In the genomic region with DNA sequence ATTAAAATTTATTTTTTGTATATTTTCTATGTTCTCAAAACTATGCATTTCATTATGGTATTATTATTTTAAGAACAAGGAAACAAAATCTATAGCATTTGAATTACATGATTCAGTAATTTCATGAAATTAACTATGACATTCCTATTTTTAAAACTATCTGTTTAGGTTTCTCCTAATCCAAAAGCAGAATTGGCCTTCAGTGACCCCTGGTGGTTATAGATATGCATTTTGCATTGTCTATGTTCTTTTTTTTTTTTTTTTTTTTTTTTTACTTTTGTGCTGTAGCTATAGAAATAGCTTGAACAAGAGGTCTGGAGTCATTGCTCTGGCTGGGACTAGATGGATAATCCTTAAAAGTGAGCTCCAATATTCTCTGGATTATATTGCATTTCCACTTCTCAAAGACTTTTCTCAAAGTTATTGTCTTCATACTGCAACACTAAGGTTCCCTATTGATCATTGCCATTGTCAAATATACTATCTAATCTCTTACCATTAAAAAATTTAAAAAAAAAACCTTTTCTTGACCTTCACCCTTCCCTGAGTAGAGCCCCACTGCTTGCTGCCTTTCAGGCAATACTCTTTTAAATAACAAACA, we compare ENCODE assay signal across 8 cellular contexts. TPM values are rescaled to one million over a fixed set of nuclear protein-coding genes. Genes with fewer than 3 reads are reported as not detected.
A peak's percentile ranks its signal among the peaks of the same experiment; 100 is the strongest.
DNase-seq lines count a peak whose midpoint lies in the region; ATAC-seq, FAIRE-seq and TF ChIP-seq lines count a peak whose summit lies in the region.

No MANE protein-coding gene starts in this region.

- ATAC-seq in CD4-positive, CD25-positive, alpha-beta regulatory T cell (ENCODE audit: low read depth in 2 of 2) = no peak
- ATAC-seq in gastrocnemius medialis (no peak), HG02678 (IDR thresholded peaks at IDR 0.05; ENCODE audit: unreplicated experiment) (no peak)

- H3K27me3 Mint-ChIP-seq in CD4-positive, CD25-positive, alpha-beta regulatory T cell = peaks cover 29% of the 10 kb centered on the region
- H3K27me3 Mint-ChIP-seq in endothelial cell (ENCODE audit: unreplicated experiment) = peaks cover 4% of the 10 kb centered on the region

- H3K27ac Mint-ChIP-seq in CD4-positive, CD25-positive, alpha-beta regulatory T cell = no peak overlapping the region
- no peak overlapping the region for H3K27ac Mint-ChIP-seq in endothelial cell (ENCODE audit: unreplicated experiment)

- no peak overlapping the region for H3K27ac ChIP-seq in CD4-positive, CD25-positive, alpha-beta regulatory T cell (ENCODE audit: insufficient read depth, low read length, poor library complexity, severe bottlenecking)
- H3K27ac ChIP-seq in OCI-LY3 (ENCODE audit: low read length) (no peak overlapping the region), gastrocnemius medialis (no peak overlapping the region), thyroid gland (no peak overlapping the region)

- peaks cover 5% of the 10 kb centered on the region for H3K36me3 Mint-ChIP-seq in CD4-positive, CD25-positive, alpha-beta regulatory T cell
- no peaks in the 10 kb centered on the region for H3K36me3 Mint-ChIP-seq in endothelial cell (ENCODE audit: low read depth, unreplicated experiment)

- no peak overlapping the region for H3K4me3 ChIP-seq in CD4-positive, CD25-positive, alpha-beta regulatory T cell (ENCODE audit: low read depth, low read length)
- H3K4me3 ChIP-seq in OCI-LY3 (ENCODE audit: low read length) (no peak overlapping the region), gastrocnemius medialis (no peak overlapping the region), thyroid gland (replicated peaks in 1 of 3) (no peak overlapping the region)

- no peaks in the 10 kb centered on the region for H3K36me3 ChIP-seq in CD4-positive, CD25-positive, alpha-beta regulatory T cell (ENCODE audit: control insufficient read depth, insufficient read depth, low read length)
- H3K36me3 ChIP-seq in OCI-LY3 (replicated peaks; ENCODE audit: low read depth, low read length) (no peaks in the 10 kb centered on the region), gastrocnemius medialis (no peaks in the 10 kb centered on the region), thyroid gland (no peaks in the 10 kb centered on the region)

- H3K4me1 Mint-ChIP-seq in CD4-positive, CD25-positive, alpha-beta regulatory T cell = no peaks in the 10 kb centered on the region
- H3K4me1 Mint-ChIP-seq in endothelial cell (ENCODE audit: unreplicated experiment) = no peaks in the 10 kb centered on the region

- no peak overlapping the region for H2AFZ ChIP-seq in OCI-LY3 (ENCODE audit: low read depth, low read length)

- H3K79me2 ChIP-seq in OCI-LY3 (ENCODE audit: low read length) = no peaks in the 10 kb centered on the region

- no peak for TF ChIP-seq POLR2A in H54 (IDR thresholded peaks at IDR 0.05; ENCODE audit: low read depth, low read length)
- no peak for TF ChIP-seq POLR2A in gastrocnemius medialis (IDR thresholded peaks at IDR 0.05)
- TF ChIP-seq POLR2A in thyroid gland (IDR thresholded peaks at IDR 0.05) = no peak

- intact Hi-C loops in gastrocnemius medialis (cut with DNase I; ENCODE audit: low total_unique reads) (no loop called here), thyroid gland (cut with DNase I) (no loop called here)

- peaks cover 5 to 26% (median 12%) of the 10 kb centered on the region in 7 donors for H3K9me3 Mint-ChIP-seq in CD4-positive, CD25-positive, alpha-beta regulatory T cell
- H3K9me3 Mint-ChIP-seq in endothelial cell (ENCODE audit: unreplicated experiment) = peaks cover 4% of the 10 kb centered on the region

- peak in 2 of 3 donors; percentile 32 to 41 for DNase-seq in CD4-positive, CD25-positive, alpha-beta regulatory T cell
- DNase-seq in H54 (ENCODE audit: insufficient read length, low spot score) (peak; percentile 30), endothelial cell (ENCODE audit: low spot score) (peak; percentile 14), gastrocnemius medialis (no peak), T1000 (lab: John Stamatoyannopoulos, UW) (no peak), thyroid gland (no peak)

- H3K4me1 ChIP-seq in CD4-positive, CD25-positive, alpha-beta regulatory T cell (ENCODE audit: control insufficient read depth, insufficient read depth, low read length, poor library complexity, severe bottlenecking) = no peaks in the 10 kb centered on the region
- H3K4me1 ChIP-seq in OCI-LY3 (ENCODE audit: low read length) = no peaks in the 10 kb centered on the region
- no peaks in the 10 kb centered on the region for H3K4me1 ChIP-seq in gastrocnemius medialis
- no peaks in the 10 kb centered on the region for H3K4me1 ChIP-seq in thyroid gland

- FAIRE-seq in H54 (lab: Jason Lieb, UNC) = peak; percentile 58

- TF ChIP-seq CTCF in OCI-LY3 (IDR thresholded peaks at IDR 0.05; ENCODE audit: low read depth, low read length) (peak; percentile 58), endothelial cell (IDR thresholded peaks at IDR 0.05; ENCODE audit: unreplicated experiment) (peak; percentile 80), gastrocnemius medialis (IDR thresholded peaks at IDR 0.05 in 4 of 5, conservative IDR thresholded peaks at IDR 0.05 in 1 of 5) (peak; percentile 18 to 46 (median 25)), thyroid gland (IDR thresholded peaks at IDR 0.05) (peak in 3 of 6 experiments; percentile 39 to 48 (median 45))

- no peak overlapping the region for H3K4me2 ChIP-seq in OCI-LY3 (ENCODE audit: low read length)

- in situ Hi-C loops in gastrocnemius medialis (cut with MboI; ENCODE audit: low sequenced_read_pairs in 4 of 4) = loop anchor here in 1 of 4 donors (10.0 kb wide), 1 partner anchor 126 kb away; no protein-coding TSS in a partner anchor

- peaks cover 15 to 23% of the 10 kb centered on the region in 2 experiments for H3K9me3 ChIP-seq in CD4-positive, CD25-positive, alpha-beta regulatory T cell (ENCODE audit: control insufficient read depth in 2 of 2, low read length in 2 of 2)
- H3K9me3 ChIP-seq in OCI-LY3 (ENCODE audit: insufficient read depth, low read length) (peaks cover 3% of the 10 kb centered on the region; the same call in 1 of the 2 replicates), gastrocnemius medialis (peaks cover 0 to 10% (median 0%) of the 10 kb centered on the region in 3 donors), thyroid gland (no peaks in the 10 kb centered on the region)

- no peak overlapping the region for H3K9ac ChIP-seq in OCI-LY3 (ENCODE audit: low read length)

- peaks cover 14% of the 10 kb centered on the region for H3K27me3 ChIP-seq in CD4-positive, CD25-positive, alpha-beta regulatory T cell (ENCODE audit: control insufficient read depth, insufficient read depth, low read length)
- H3K27me3 ChIP-seq in OCI-LY3 (ENCODE audit: low read depth, low read length) = no peaks in the 10 kb centered on the region
- no peaks in the 10 kb centered on the region for H3K27me3 ChIP-seq in gastrocnemius medialis
- H3K27me3 ChIP-seq in thyroid gland = no peaks in the 10 kb centered on the region

- H4K20me1 ChIP-seq in OCI-LY3 (ENCODE audit: insufficient read depth, low read length) = no peaks in the 10 kb centered on the region

- no peak overlapping the region for H3K4me3 Mint-ChIP-seq in CD4-positive, CD25-positive, alpha-beta regulatory T cell
- no peak overlapping the region for H3K4me3 Mint-ChIP-seq in endothelial cell (ENCODE audit: unreplicated experiment)

RNA-seq across cellular contexts. Expression of gene DNAJC3, which starts 15.9 kb away (rescaled TPM):
- 22.4 TPM for total RNA-seq in CD4-positive, CD25-positive, alpha-beta regulatory T cell
- 10 to 100 TPM; 11.1 to 17.1 (median 14.1) TPM for polyA plus RNA-seq in CD4-positive, CD25-positive, alpha-beta regulatory T cell
- total RNA-seq in endothelial cell (ENCODE audit: unreplicated experiment) (50.3 TPM), gastrocnemius medialis (10 to 100 TPM; 15.7 to 21.6 (median 20.5) TPM), thyroid gland (100 to 1,000 TPM in 3 of 4 donors, 10 to 100 TPM in 1; 92.2 to 164 (median 125) TPM)

RNA-seq across cellular contexts. Expression of gene DZIP1, which starts 16.6 kb away (rescaled TPM):
- not detected for total RNA-seq in CD4-positive, CD25-positive, alpha-beta regulatory T cell
- not detected for polyA plus RNA-seq in CD4-positive, CD25-positive, alpha-beta regulatory T cell
- 39.7 TPM for total RNA-seq in endothelial cell (ENCODE audit: unreplicated experiment)
- 1 to 10 TPM in 3 of 4 donors, under 1 TPM in 1; 0.22 to 5.6 (median 2.2) TPM for total RNA-seq in gastrocnemius medialis
- 1 to 10 TPM; 4.3 to 8.5 (median 6.3) TPM for total RNA-seq in thyroid gland

Comparison
In these comparisons a context has a peak if more than half of its experiments do, and no peak if none do; other contexts are left out.
1. DNase-seq: peak in CD4-positive, CD25-positive, alpha-beta regulatory T cell (2 of 3), H54 (single experiment) and endothelial cell (single experiment); none in gastrocnemius medialis (0 of 2), T1000 (single experiment) and thyroid gland (0 of 2).